In genomic region chr4:151099976-151100417, GRCh38 we compare ENCODE assay signal across 8 cellular contexts. TPM values are rescaled to one million over a fixed set of nuclear protein-coding genes. Genes with fewer than 3 reads are reported as not detected.
DNase-seq lines count a peak whose midpoint lies in the region; ATAC-seq, FAIRE-seq and TF ChIP-seq lines count a peak whose summit lies in the region.

No MANE protein-coding gene starts in this region.

- TF ChIP-seq EP300 in GM12878 (IDR thresholded peaks at IDR 0.05; ENCODE audit: borderline replicate concordance in 1 of 2, control insufficient read depth in 1 of 2, low read depth in 2 of 2, low read length in 2 of 2): no peak

- peak overlapping the region; percentile 94 for H3K27ac ChIP-seq in HUES48 (ENCODE audit: low read depth, low read length)
- peak overlapping the region; percentile 74 for H3K27ac ChIP-seq in GM12878 (ENCODE audit: control insufficient read depth, insufficient read depth)
- H3K27ac ChIP-seq in iPS-20b (ENCODE audit: low read length): peak overlapping the region; percentile 93

- TF ChIP-seq POLR2A in GM12878 (IDR thresholded peaks at IDR 0.05; ENCODE audit: low read depth, low read length): no peak

- TF ChIP-seq RAD21 in GM12878 (IDR thresholded peaks at IDR 0.05; ENCODE audit: insufficient read depth, low read depth, low read length): no peak

- WGBS in GM12878 (ENCODE audit: insufficient coverage, insufficient replicate concordance, low lambda C conversion rate, missing lambda C conversion rate): 3% methylated on average over 13 of the region's 13 CpGs

- in situ Hi-C loops in GM12878 (cut with MboI): loop anchor here (25.0 kb wide), 1 partner anchor 1687 kb away; the partner anchor contains the start of genes ARFIP1 and TIGD4

- DNase-seq in GM12878 (ENCODE audit: low read depth, low spot score): no peak
- no peak for DNase-seq in stimulated activated effector memory CD8-positive, alpha-beta T cell treated with anti-CD3 and anti-CD28 coated beads, Interleukin-12 subunit alpha, Interleukin-12 subunit beta, amount 100 ng/mL, for 72 hours (ENCODE audit: low spot score in 2 of 2)
- no peak for DNase-seq in NCI-H226

- SMC1A ChIA-PET in GM12878 (lab: Charles Lee; ENCODE audit: uncharacterized antibody, unreplicated experiment): interaction anchor here (0.7 to 1.7 kb wide), 9 partner anchors 22 to 233 kb away, joined by 3 to 8 read pairs (median 3); partner anchors contain the start of gene LRBA

- peak overlapping the region; percentile 91 for H3K4me3 Mint-ChIP-seq in stimulated activated effector memory CD8-positive, alpha-beta T cell treated with anti-CD3 and anti-CD28 coated beads, Interleukin-12 subunit alpha, Interleukin-12 subunit beta, amount 100 ng/mL, for 72 hours

- H3K9me3 ChIP-seq in HUES48 (ENCODE audit: control insufficient read depth, insufficient read depth, low read length) (no peaks in the 10 kb centered on the region), GM12878 (replicated peaks; ENCODE audit: control insufficient read depth, insufficient read depth, low read length) (no peaks in the 10 kb centered on the region), iPS-20b (ENCODE audit: insufficient read depth, low read depth, low read length) (no peaks in the 10 kb centered on the region)

- no peak for FAIRE-seq in GM12878 (lab: Jason Lieb, UNC)

- H3K4me1 Mint-ChIP-seq in stimulated activated effector memory CD8-positive, alpha-beta T cell treated with anti-CD3 and anti-CD28 coated beads, Interleukin-12 subunit alpha, Interleukin-12 subunit beta, amount 100 ng/mL, for 72 hours: peaks cover 34% of the 10 kb centered on the region

- intact Hi-C loops in GM12878 (cut with micrococcal nuclease; ENCODE audit: unreplicated experiment): loop anchor here (1.0 to 5.0 kb wide), 3 partner anchors 48 to 85 kb away; partner anchors contain the start of gene LRBA

- no peaks in the 10 kb centered on the region for H3K9me3 Mint-ChIP-seq in stimulated activated effector memory CD8-positive, alpha-beta T cell treated with anti-CD3 and anti-CD28 coated beads, Interleukin-12 subunit alpha, Interleukin-12 subunit beta, amount 100 ng/mL, for 72 hours

- no peaks in the 10 kb centered on the region for H3K27me3 ChIP-seq in HUES48 (ENCODE audit: control insufficient read depth, insufficient read depth, low read length)
- H3K27me3 ChIP-seq in GM12878 (replicated peaks in 1 of 2; ENCODE audit: control insufficient read depth in 2 of 2, insufficient read depth in 2 of 2, low read length in 1 of 2): no peaks in the 10 kb centered on the region
- H3K27me3 ChIP-seq in iPS-20b (ENCODE audit: insufficient read depth, low read length): no peaks in the 10 kb centered on the region

- no peak for TF ChIP-seq CTCF in GM12878 (IDR thresholded peaks at IDR 0.05 in 2 of 3, conservative IDR thresholded peaks at IDR 0.05 in 1 of 3; ENCODE audit: control insufficient read depth in 2 of 3, extremely low read depth in 1 of 3, insufficient read depth in 1 of 3, low read depth in 3 of 3, low read length in 3 of 3)

- peaks cover 62% of the 10 kb centered on the region for H3K36me3 Mint-ChIP-seq in stimulated activated effector memory CD8-positive, alpha-beta T cell treated with anti-CD3 and anti-CD28 coated beads, Interleukin-12 subunit alpha, Interleukin-12 subunit beta, amount 100 ng/mL, for 72 hours

- peak overlapping the region; percentile 99 for H3K27ac Mint-ChIP-seq in stimulated activated effector memory CD8-positive, alpha-beta T cell treated with anti-CD3 and anti-CD28 coated beads, Interleukin-12 subunit alpha, Interleukin-12 subunit beta, amount 100 ng/mL, for 72 hours

- H3K4me3 ChIP-seq in HUES48 (ENCODE audit: low read depth, low read length): peak overlapping the region; percentile 87
- H3K4me3 ChIP-seq in GM12878: peak overlapping the region; percentile 98
- peak overlapping the region; percentile 96 for H3K4me3 ChIP-seq in iPS-20b (ENCODE audit: low read length)

- peak overlapping the region; percentile 83 for H3K4me2 ChIP-seq in GM12878 (ENCODE audit: control insufficient read depth, insufficient read depth)

- H3K36me3 ChIP-seq in HUES48 (ENCODE audit: control insufficient read depth, insufficient read depth, low read length) (peaks cover 49% of the 10 kb centered on the region), GM12878 (ENCODE audit: control insufficient read depth in 2 of 2, insufficient read depth in 2 of 2, low read length in 1 of 2) (peaks cover 3 to 28% of the 10 kb centered on the region in 2 experiments), iPS-20b (ENCODE audit: insufficient read depth, low read depth, low read length) (peaks cover 53% of the 10 kb centered on the region)

- H4K20me1 ChIP-seq in GM12878 (ENCODE audit: control insufficient read depth, insufficient read depth): peaks cover 6% of the 10 kb centered on the region

- POLR2A ChIA-PET in GM12878 (lab: Charles Lee): interaction anchor here (0.5 to 3.2 kb wide), 7 partner anchors 17 to 803 kb away, joined by 3 to 17 read pairs (median 4); partner anchors contain the start of gene LRBA

- peak; percentile 0 for ATAC-seq in GM18520 (IDR thresholded peaks at IDR 0.05; ENCODE audit: unreplicated experiment)
- peak; percentile 18 for ATAC-seq in GM12878
- no peak for ATAC-seq in stimulated activated effector memory CD8-positive, alpha-beta T cell treated with anti-CD3 and anti-CD28 coated beads, Interleukin-12 subunit alpha, Interleukin-12 subunit beta, amount 100 ng/mL, for 72 hours
- ATAC-seq in HG03097 (IDR thresholded peaks at IDR 0.05; ENCODE audit: low FRiP score, unreplicated experiment): no peak
- ATAC-seq in HG02610 (IDR thresholded peaks at IDR 0.05; ENCODE audit: unreplicated experiment): no peak

- CTCF ChIA-PET in GM12878 (lab: Yijun Ruan, JAX): interaction anchor here (1.0 to 1.7 kb wide), 5 partner anchors 17 to 139 kb away, joined by 3 to 10 read pairs (median 4); partner anchors contain the start of gene LRBA

- RAD21 ChIA-PET in GM12878 (lab: Charles Lee; ENCODE audit: unreplicated experiment): interaction anchor here (0.5 to 2.6 kb wide), 8 partner anchors 14 to 811 kb away, joined by 3 to 13 read pairs (median 3); no protein-coding TSS in a partner anchor

- peak overlapping the region; percentile 99 for H3K9ac ChIP-seq in HUES48 (ENCODE audit: low read depth, low read length)
- H3K9ac ChIP-seq in GM12878 (ENCODE audit: control insufficient read depth, insufficient read depth, low read length): peak overlapping the region; percentile 95
- H3K9ac ChIP-seq in iPS-20b (ENCODE audit: low read depth, low read length): peak overlapping the region; percentile 100

- H3K4me1 ChIP-seq in HUES48 (ENCODE audit: control insufficient read depth, insufficient read depth, low read length): peaks cover 10% of the 10 kb centered on the region
- peaks cover 23% of the 10 kb centered on the region for H3K4me1 ChIP-seq in GM12878 (ENCODE audit: control insufficient read depth, insufficient read depth, low read length)
- H3K4me1 ChIP-seq in iPS-20b (ENCODE audit: insufficient read depth, low read length): peaks cover 5% of the 10 kb centered on the region; the same call in 1 of the 2 replicates

- peaks cover 43% of the 10 kb centered on the region for H3K79me2 ChIP-seq in GM12878 (ENCODE audit: control insufficient read depth, insufficient read depth, low read length)

- no peak overlapping the region for H2AFZ ChIP-seq in GM12878 (ENCODE audit: control insufficient read depth, low read depth, low read length)

- BruUV-seq in GM12878 (replicated peaks; lab: Mats Ljungman, UMichigan): TSS peak; percentile 61

TF ChIP-seq in GM12878, 131 proteins besides CTCF, POLR2A, EP300 and RAD21:
- TF ChIP-seq HDAC6 (IDR thresholded peaks at IDR 0.05; ENCODE audit: unreplicated experiment): peak; percentile 25
- peak; percentile 96 for TF ChIP-seq WRNIP1 (IDR thresholded peaks at IDR 0.05; ENCODE audit: borderline replicate concordance, low read depth, low read length)
- no peak for TF ChIP-seq MXI1 (IDR thresholded peaks at IDR 0.05; ENCODE audit: low read depth, low read length)

RNA-seq across cellular contexts. Expression of gene RPS3A, which starts 0.6 kb away (rescaled TPM):
- 524 and 558 TPM in 2 replicates for total RNA-seq in GM12878 (2013; cell fraction: nucleolus; rRNA removed)
- total RNA-seq in GM12878 (2014; rRNA removed) (2,490 and 2,970 TPM in 2 replicates), GM12878 (2014; rRNA removed; fragmentation: Illumina TruSeq; extraction: Trizol) (4,035 and 4,105 TPM in 2 replicates), GM12878 (2021) (2,962 and 3,106 TPM in 2 replicates)
- 3,094 TPM for polyA plus RNA-seq in GM12878 (2011; ENCODE audit: low read depth)
- polyA plus RNA-seq in GM12878 (2011; rRNA removed) (5,827 and 8,647 TPM in 2 replicates), GM12878 (2014; fragmentation: Illumina TruSeq; extraction: Trizol) (3,671 and 4,649 TPM in 2 replicates), GM12878 (2014; fragmentation: Nextera tagmentation; extraction: Ambion mirVana) (1,000 to 10,000 TPM; 5,081 to 5,756 TPM), GM12878 (2014; rRNA removed) (2,593 and 3,382 TPM in 2 replicates), GM12878 (2016; fragmentation: Nextera tagmentation; extraction: Ambion mirVana) (1,000 to 10,000 TPM; 1,754 to 1,978 TPM)
- polyA plus RNA-seq in GM12878 (2011; cell fraction: cytosol; rRNA removed): 2,333 and 2,782 TPM in 2 replicates
- 1,077 and 1,354 TPM in 2 replicates for polyA plus RNA-seq in GM12878 (2011; cell fraction: nucleus; rRNA removed)
- polyA plus RNA-seq in GM12878 (2012): 3,101 and 5,084 TPM in 2 replicates
- 811 and 1,197 TPM in 2 replicates for polyA minus RNA-seq in GM12878 (2011; rRNA and poly(A)+ RNA removed)
- 428 and 462 TPM in 2 replicates for polyA minus RNA-seq in GM12878 (2011; cell fraction: cytosol; rRNA and poly(A)+ RNA removed)
- 147 and 155 TPM in 2 replicates for polyA minus RNA-seq in GM12878 (2011; cell fraction: nucleus; rRNA and poly(A)+ RNA removed)

Comparison
In these comparisons a context has a peak if more than half of its experiments do, and no peak if none do; other contexts are left out.
1. ATAC-seq: peak in GM18520 (single experiment) and GM12878 (single experiment); none in stimulated activated effector memory CD8-positive, alpha-beta T cell treated with anti-CD3 and anti-CD28 coated beads, Interleukin-12 subunit alpha, Interleukin-12 subunit beta, amount 100 ng/mL, for 72 hours (single experiment), HG03097 (single experiment) and HG02610 (single experiment).
2. Peak in every context shown above with its lines, with median percentiles within 50 percentile points of each other: H3K27ac ChIP-seq, H3K4me3 ChIP-seq and H3K9ac ChIP-seq.